1 cellular context compared by ENCODE assay signal in the genomic region with DNA sequence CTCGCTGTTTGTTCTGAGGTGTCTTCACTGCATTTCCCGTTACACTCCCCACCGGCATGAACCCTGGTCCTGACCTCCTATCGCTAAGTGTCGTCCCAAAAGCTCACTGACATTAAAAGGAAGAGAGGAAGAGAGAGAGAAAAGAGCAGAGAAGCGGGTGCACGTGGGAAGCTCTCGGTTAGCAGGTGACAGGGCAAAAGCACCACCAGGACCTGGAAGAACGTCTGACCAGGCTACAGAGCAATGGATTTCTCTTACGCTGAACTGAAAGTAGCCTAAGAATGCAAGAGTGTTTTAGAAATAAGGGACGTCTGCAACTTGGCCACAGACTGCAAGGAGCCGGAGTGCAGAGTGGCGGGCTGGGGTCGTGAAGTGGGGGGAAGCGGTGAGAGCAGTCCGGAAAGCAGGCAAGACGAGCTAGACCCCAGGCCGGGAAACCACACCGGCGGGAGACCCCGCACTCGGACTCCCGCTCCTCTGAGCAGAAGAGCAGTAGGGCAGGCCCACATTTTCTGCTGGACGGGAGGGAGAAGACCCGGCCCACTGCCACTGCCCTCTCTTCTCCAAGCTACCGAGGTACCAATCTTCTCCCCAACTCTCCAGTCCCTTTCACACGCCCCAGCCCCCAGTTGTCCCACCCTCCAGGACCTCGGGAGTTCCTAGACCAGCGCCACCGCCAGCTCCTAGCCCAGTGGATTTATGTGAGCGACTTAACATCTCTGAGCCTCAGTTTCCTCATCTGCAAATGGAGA.
TF ChIP-seq lines count a peak whose summit lies in the region.

No MANE protein-coding gene starts in this region.

TF ChIP-seq in H1, 55 proteins besides CTCF, POLR2A, EP300 and RAD21:
- TF ChIP-seq SAP30 (IDR thresholded peaks at IDR 0.05; ENCODE audit: insufficient read depth, insufficient replicate concordance, low read length): peak; percentile 54
- TF ChIP-seq CHD2 (IDR thresholded peaks at IDR 0.05; ENCODE audit: low read length): no peak
- TF ChIP-seq KDM4A (IDR thresholded peaks at IDR 0.05; ENCODE audit: low read depth, low read length, severe bottlenecking): peak; percentile 67
- TF ChIP-seq JUND (IDR thresholded peaks at IDR 0.05; ENCODE audit: low read length): no peak
- TF ChIP-seq, protein P1, sequence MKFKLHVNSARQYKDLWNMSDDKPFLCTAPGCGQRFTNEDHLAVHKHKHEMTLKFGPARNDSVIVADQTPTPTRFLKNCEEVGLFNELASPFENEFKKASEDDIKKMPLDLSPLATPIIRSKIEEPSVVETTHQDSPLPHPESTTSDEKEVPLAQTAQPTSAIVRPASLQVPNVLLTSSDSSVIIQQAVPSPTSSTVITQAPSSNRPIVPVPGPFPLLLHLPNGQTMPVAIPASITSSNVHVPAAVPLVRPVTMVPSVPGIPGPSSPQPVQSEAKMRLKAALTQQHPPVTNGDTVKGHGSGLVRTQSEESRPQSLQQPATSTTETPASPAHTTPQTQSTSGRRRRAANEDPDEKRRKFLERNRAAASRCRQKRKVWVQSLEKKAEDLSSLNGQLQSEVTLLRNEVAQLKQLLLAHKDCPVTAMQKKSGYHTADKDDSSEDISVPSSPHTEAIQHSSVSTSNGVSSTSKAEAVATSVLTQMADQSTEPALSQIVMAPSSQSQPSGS (IDR thresholded peaks at IDR 0.05; ENCODE audit: low read length): no peak
- no peak for TF ChIP-seq SIX5 (IDR thresholded peaks at IDR 0.05; ENCODE audit: low read depth, low read length)
- TF ChIP-seq SP2 (IDR thresholded peaks at IDR 0.05; ENCODE audit: low read length): no peak
- peak; percentile 45 to 79; a peak in 2 of 4 replicates for TF ChIP-seq SIN3A (conservative IDR thresholded peaks at IDR 0.05 in 1 of 2, IDR thresholded peaks at IDR 0.05 in 1 of 2; ENCODE audit: low read depth in 1 of 2, low read length in 2 of 2)
- no peak for TF ChIP-seq FOSL1 (IDR thresholded peaks at IDR 0.05; ENCODE audit: insufficient read depth, low read depth, low read length)
- TF ChIP-seq CHD1 (IDR thresholded peaks at IDR 0.05; ENCODE audit: low read depth, low read length): no peak
- peak; percentile 36; the same call in 1 of the 2 replicates for TF ChIP-seq SUZ12 (IDR thresholded peaks at IDR 0.05; ENCODE audit: low read length)
- TF ChIP-seq MAFK (IDR thresholded peaks at IDR 0.05; ENCODE audit: low read depth, low read length): no peak
- TF ChIP-seq TCF12 (IDR thresholded peaks at IDR 0.05; ENCODE audit: low read depth, low read length): no peak
- TF ChIP-seq, protein P2, sequence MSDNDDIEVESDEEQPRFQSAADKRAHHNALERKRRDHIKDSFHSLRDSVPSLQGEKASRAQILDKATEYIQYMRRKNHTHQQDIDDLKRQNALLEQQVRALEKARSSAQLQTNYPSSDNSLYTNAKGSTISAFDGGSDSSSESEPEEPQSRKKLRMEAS (IDR thresholded peaks at IDR 0.05): peak; percentile 89
- no peak for TF ChIP-seq BCL11A (IDR thresholded peaks at IDR 0.05; ENCODE audit: low read depth in 2 of 2, low read length in 2 of 2)
- no peak for TF ChIP-seq RFX5 (IDR thresholded peaks at IDR 0.05; ENCODE audit: borderline replicate concordance, low read depth, low read length)
- TF ChIP-seq BRCA1 (IDR thresholded peaks at IDR 0.05; ENCODE audit: low read depth, low read length): no peak
- TF ChIP-seq BACH1 (IDR thresholded peaks at IDR 0.05; ENCODE audit: low read length): no peak
- TF ChIP-seq, protein P3, sequence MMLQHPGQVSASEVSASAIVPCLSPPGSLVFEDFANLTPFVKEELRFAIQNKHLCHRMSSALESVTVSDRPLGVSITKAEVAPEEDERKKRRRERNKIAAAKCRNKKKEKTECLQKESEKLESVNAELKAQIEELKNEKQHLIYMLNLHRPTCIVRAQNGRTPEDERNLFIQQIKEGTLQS (IDR thresholded peaks at IDR 0.05; ENCODE audit: insufficient read depth, low read depth, low read length): no peak
- peak; percentile 80 for TF ChIP-seq E2F6 (IDR thresholded peaks at IDR 0.05)
- no peak for TF ChIP-seq HDAC6 (IDR thresholded peaks at IDR 0.05; ENCODE audit: low read depth, low read length)
- TF ChIP-seq PHF8 (conservative IDR thresholded peaks at IDR 0.05; ENCODE audit: low read depth, low read length): no peak
- TF ChIP-seq KDM5A (IDR thresholded peaks at IDR 0.05; ENCODE audit: low read length): no peak
- TF ChIP-seq POU5F1 (IDR thresholded peaks at IDR 0.05; ENCODE audit: low read depth, low read length): no peak
- TF ChIP-seq POLR2AphosphoS5 (IDR thresholded peaks at IDR 0.05; ENCODE audit: low read depth, low read length): no peak
- TF ChIP-seq RNF2 (IDR thresholded peaks at IDR 0.05; ENCODE audit: borderline replicate concordance, low read depth, low read length, missing control alignments, poor library complexity, severe bottlenecking): no peak
